19 cellular contexts compared by ENCODE assay signal in genomic region chr13:103948477-103948876, GRCh38.
A peak's percentile ranks its signal among the peaks of the same experiment; 100 is the strongest.
DNase-seq lines count a peak whose midpoint lies in the region; ATAC-seq and TF ChIP-seq lines count a peak whose summit lies in the region.
"Had no signal": no experiment of that assay in that cellular context is flagged by ENCODE, and none has a peak within 500 bp of the region (broad histone marks: within the 10 kb centered on the region; RNA-seq: fewer than 3 reads in every experiment).

No MANE protein-coding gene starts in this region.

- H3K4me3 ChIP-seq in brain microvascular endothelial cell (ENCODE audit: low read depth, low read length), result no peak overlapping the region
- H3K4me3 ChIP-seq: BLaER1 treated with 17β-estradiol and CSF1 and Interleukin-3, amounts not matched to agents 10 nM and 100 nM; HAP-1 had no signal

- H3K9me3 Mint-ChIP-seq in progenitor cell of endocrine pancreas (ENCODE audit: low read depth), result peaks cover 4% of the 10 kb centered on the region

- peaks cover 4% of the 10 kb centered on the region for H3K27me3 Mint-ChIP-seq in progenitor cell of endocrine pancreas
- H3K27me3 Mint-ChIP-seq: IgD-negative memory B cell had no signal

- TF ChIP-seq CTCF in brain microvascular endothelial cell (IDR thresholded peaks at IDR 0.05; ENCODE audit: low read depth, low read length, missing control alignments) (no peak), progenitor cell of endocrine pancreas (IDR thresholded peaks at IDR 0.05; ENCODE audit: unreplicated experiment) (no peak)

- no peaks in the 10 kb centered on the region for H3K27me3 ChIP-seq in brain microvascular endothelial cell (replicated peaks)
- H3K27me3 ChIP-seq: BLaER1 treated with 17β-estradiol and CSF1 and Interleukin-3, amounts not matched to agents 10 nM and 100 nM had no signal

- H3K36me3 ChIP-seq in brain microvascular endothelial cell (replicated peaks), result no peaks in the 10 kb centered on the region
- H3K36me3 ChIP-seq: BLaER1 treated with 17β-estradiol and CSF1 and Interleukin-3, amounts not matched to agents 10 nM and 100 nM; HAP-1 had no signal

- H3K4me3 Mint-ChIP-seq in progenitor cell of endocrine pancreas (ENCODE audit: low read depth), result no peak overlapping the region
- H3K4me3 Mint-ChIP-seq: CD8-positive, alpha-beta T cell; IgD-negative memory B cell had no signal

- in situ Hi-C loops in brain microvascular endothelial cell (cut with HindIII; ENCODE audit: low pct_ligation_motif_present, low sequenced_read_pairs), result no loop called here

- no peak for ATAC-seq in GM21447 (IDR thresholded peaks at IDR 0.05; ENCODE audit: unreplicated experiment)
- ATAC-seq: CD8-positive, alpha-beta T cell had no signal

- H3K4me1 Mint-ChIP-seq in progenitor cell of endocrine pancreas (ENCODE audit: low read depth), result peaks cover 6% of the 10 kb centered on the region
- H3K4me1 Mint-ChIP-seq: IgD-negative memory B cell had no signal

- DNase-seq in NCI-H226, result peak; percentile 55
- DNase-seq in brain microvascular endothelial cell, result peak; percentile 14
- peak; percentile 5 to 17 for DNase-seq in lung microvascular endothelial cell (ENCODE audit: low read depth in 2 of 2)
- peak; percentile 78 for DNase-seq in pulmonary artery endothelial cell (ENCODE audit: low read depth, low spot score)
- DNase-seq in NCI-H774 (lab: John Stamatoyannopoulos, UW), result no peak
- DNase-seq in progenitor cell of endocrine pancreas (ENCODE audit: low spot score, unreplicated experiment), result no peak
- no peak for DNase-seq in activated CD8-positive, alpha-beta memory T cell treated with anti-CD3 and anti-CD28 coated beads, Interleukin-2, amount 50 U/mL, for 48 hours
- DNase-seq: CD8-positive, alpha-beta T cell; NCI-H1092 treated with DMSO at 0.1 percent for 48 hours; NCI-H146; NCI-H2081; NCI-H2171 treated with DMSO at 0.1 percent for 48 hours; NK-92 treated with Interleukin-12 subunit alpha and Interleukin-12 subunit beta, amount 100 ng/mL, for 24 hours; SHP77; SK-N-SH had no signal

- no peak overlapping the region for H3K27ac Mint-ChIP-seq in progenitor cell of endocrine pancreas
- H3K27ac Mint-ChIP-seq: CD8-positive, alpha-beta T cell; IgD-negative memory B cell had no signal

- no peaks in the 10 kb centered on the region for H3K36me3 Mint-ChIP-seq in progenitor cell of endocrine pancreas (ENCODE audit: insufficient read depth)
- H3K36me3 Mint-ChIP-seq: CD8-positive, alpha-beta T cell; IgD-negative memory B cell had no signal

- no peak overlapping the region for H3K27ac ChIP-seq in brain microvascular endothelial cell
- H3K27ac ChIP-seq: BLaER1 treated with 17β-estradiol and CSF1 and Interleukin-3, amounts not matched to agents 10 nM and 100 nM had no signal

Comparison
In these comparisons a context has a peak if more than half of its experiments do, and no peak if none do; other contexts are left out.
1. DNase-seq: peak in NCI-H226 (single experiment), brain microvascular endothelial cell (single experiment), lung microvascular endothelial cell (2 of 2) and pulmonary artery endothelial cell (single experiment); none in NCI-H774 (single experiment), progenitor cell of endocrine pancreas (single experiment) and activated CD8-positive, alpha-beta memory T cell treated with anti-CD3 and anti-CD28 coated beads, Interleukin-2, amount 50 U/mL, for 48 hours (single experiment).